ENCODE assay signal across 1 cellular context in genomic region chr19:51023946-51024345, GRCh38.
TF ChIP-seq lines count a peak whose summit lies in the region.

No MANE protein-coding gene starts in this region.

TF ChIP-seq in HepG2, 621 proteins besides CTCF, POLR2A, EP300 and RAD21:
- TF ChIP-seq ATF7 (IDR thresholded peaks at IDR 0.05) (0 out of 2 replicates have a peak, but pooled peaks have one; percentile 3), ATF7 (CRISPR knock-in tag; IDR thresholded peaks at IDR 0.05) (no peak), ZNF484 (CRISPR knock-in tag; IDR thresholded peaks at IDR 0.05; ENCODE audit: borderline replicate concordance, low read depth) (no peak), ZFP82 (CRISPR knock-in tag; IDR thresholded peaks at IDR 0.05; ENCODE audit: borderline replicate concordance) (no peak)
